ENCODE assay signal across 1 cellular context in the genomic region with DNA sequence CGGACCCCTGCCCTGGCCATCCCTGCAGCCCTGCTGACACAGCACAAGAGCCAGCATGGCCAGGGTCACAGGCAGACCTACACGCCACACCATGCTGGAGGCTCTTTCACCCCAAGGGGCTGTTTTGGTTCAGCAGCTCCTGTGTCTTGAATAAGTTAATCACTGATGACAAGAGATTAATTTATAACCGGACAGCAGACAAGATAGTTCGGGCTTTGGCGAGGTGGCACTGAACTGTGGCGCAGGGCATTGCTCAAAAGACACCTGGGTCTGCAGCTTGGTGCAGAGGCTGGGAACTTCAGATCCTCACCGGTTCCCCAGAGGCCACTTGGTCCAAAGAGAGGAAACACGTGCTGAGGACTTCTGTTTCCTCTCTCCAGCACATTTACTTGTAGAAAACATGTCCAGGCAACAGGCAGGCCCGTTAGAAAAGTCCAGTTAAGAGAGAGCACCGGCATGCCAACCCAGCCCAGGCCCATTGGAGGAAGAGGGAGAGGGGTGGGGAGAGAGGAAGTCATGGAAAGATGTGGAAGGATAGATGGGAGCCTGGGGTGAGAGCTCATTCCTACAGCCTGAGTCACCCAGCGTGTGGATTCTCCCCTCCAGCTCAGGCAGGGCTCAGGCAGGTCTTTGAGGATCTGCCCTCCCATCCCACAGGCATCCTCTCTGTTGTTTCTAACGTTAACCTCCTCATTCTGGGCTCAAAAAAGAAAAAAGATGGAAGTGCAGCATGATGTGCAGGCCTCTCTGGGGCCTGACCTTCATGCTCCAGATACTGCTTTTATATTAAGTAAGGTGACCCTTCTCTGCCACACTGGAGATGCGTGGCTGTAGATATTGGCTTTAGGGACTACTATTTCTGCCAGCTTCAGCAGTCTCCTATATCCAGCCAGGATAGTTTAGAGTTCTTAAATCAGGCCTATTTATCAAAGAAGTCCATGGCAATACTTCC.
TF ChIP-seq lines count a peak whose summit lies in the region.

No MANE protein-coding gene starts in this region.

TF ChIP-seq in IMR-90, 13 proteins besides CTCF, POLR2A, EP300 and RAD21 (continued from another document):
- TF ChIP-seq, protein P1, sequence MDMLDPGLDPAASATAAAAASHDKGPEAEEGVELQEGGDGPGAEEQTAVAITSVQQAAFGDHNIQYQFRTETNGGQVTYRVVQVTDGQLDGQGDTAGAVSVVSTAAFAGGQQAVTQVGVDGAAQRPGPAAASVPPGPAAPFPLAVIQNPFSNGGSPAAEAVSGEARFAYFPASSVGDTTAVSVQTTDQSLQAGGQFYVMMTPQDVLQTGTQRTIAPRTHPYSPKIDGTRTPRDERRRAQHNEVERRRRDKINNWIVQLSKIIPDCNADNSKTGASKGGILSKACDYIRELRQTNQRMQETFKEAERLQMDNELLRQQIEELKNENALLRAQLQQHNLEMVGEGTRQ (IDR thresholded peaks at IDR 0.05; ENCODE audit: low read depth, low read length), result no peak
- no peak for TF ChIP-seq BHLHE40 (IDR thresholded peaks at IDR 0.05; ENCODE audit: low read depth, low read length)
- no peak for TF ChIP-seq MAFK (IDR thresholded peaks at IDR 0.05; ENCODE audit: low read depth, low read length)
- TF ChIP-seq FOS (IDR thresholded peaks at IDR 0.05; ENCODE audit: low read depth, low read length), result peak; percentile 28; the same call in 1 of the 2 replicates
- TF ChIP-seq MAZ (IDR thresholded peaks at IDR 0.05; ENCODE audit: borderline replicate concordance, low read depth, low read length), result peak; percentile 53; the same call in 1 of the 2 replicates
- TF ChIP-seq MXI1 (IDR thresholded peaks at IDR 0.05; ENCODE audit: borderline replicate concordance, low read depth, low read length), result no peak
- TF ChIP-seq RFX5 (IDR thresholded peaks at IDR 0.05; ENCODE audit: low read depth, low read length), result no peak
TF ChIP-seq in IMR-90: peak in this region for 2.
